8 cellular contexts compared by ENCODE assay signal in genomic region chr16:379961-380836, GRCh38.
DNase-seq lines count a peak whose midpoint lies in the region; ATAC-seq lines count a peak whose summit lies in the region.

No MANE protein-coding gene starts in this region.

- H3K4me1 Mint-ChIP-seq in T-helper 2 cell treated with Interferon-gamma antibody and Interleukin-4, amounts not matched to agents 5 μg/mL and 100 μg/mL, for 36 hours (ENCODE audit: low read depth), result peaks cover 14% of the 10 kb centered on the region
- peaks cover 28% of the 10 kb centered on the region for H3K4me1 Mint-ChIP-seq in activated naive CD8-positive, alpha-beta T cell (ENCODE audit: low read depth)

- H3K4me3 Mint-ChIP-seq in T-helper 2 cell treated with Interferon-gamma antibody and Interleukin-4, amounts not matched to agents 5 μg/mL and 100 μg/mL, for 36 hours, result peak overlapping the region; percentile 63
- H3K4me3 Mint-ChIP-seq in activated naive CD8-positive, alpha-beta T cell, result peak overlapping the region; percentile 84

- no peak for DNase-seq in T-helper 2 cell treated with Interferon-gamma antibody and Interleukin-4, amounts not matched to agents 5 μg/mL and 100 μg/mL, for 36 hours (ENCODE audit: low spot score)
- no peak for DNase-seq in T-helper 2 cell

- peaks cover 10% of the 10 kb centered on the region for H3K27me3 Mint-ChIP-seq in T-helper 2 cell treated with Interferon-gamma antibody and Interleukin-4, amounts not matched to agents 5 μg/mL and 100 μg/mL, for 36 hours (ENCODE audit: low read depth)
- H3K27me3 Mint-ChIP-seq in activated naive CD8-positive, alpha-beta T cell, result no peaks in the 10 kb centered on the region

- no peaks in the 10 kb centered on the region for H3K9me3 ChIP-seq in iPS-18a (ENCODE audit: control insufficient read depth, low read depth, low read length)
- H3K9me3 ChIP-seq in stomach smooth muscle (ENCODE audit: control insufficient read depth in 2 of 2, low read length in 2 of 2), result no peaks in the 10 kb centered on the region

- H3K36me3 ChIP-seq in iPS-18a (ENCODE audit: control insufficient read depth, low read depth, low read length) (peaks cover 15% of the 10 kb centered on the region), stomach smooth muscle (ENCODE audit: control insufficient read depth in 2 of 2, insufficient read depth in 2 of 2, low read length in 2 of 2) (peaks cover under 1 to 5% of the 10 kb centered on the region in 2 donors)

- peak overlapping the region; percentile 54 for H3K9ac ChIP-seq in iPS-18a (ENCODE audit: low read length)
- H3K9ac ChIP-seq in stomach smooth muscle (ENCODE audit: low read length in 2 of 2), result peak overlapping the region in 1 of 2 donors; percentile 66

- H3K4me3 ChIP-seq in iPS-18a (ENCODE audit: low read length) (peak overlapping the region; percentile 80), stomach smooth muscle (ENCODE audit: low read length in 2 of 2) (peak overlapping the region; percentile 49 to 76)

- H3K27me3 ChIP-seq in iPS-18a (ENCODE audit: control insufficient read depth, insufficient read depth, low read length), result no peaks in the 10 kb centered on the region
- H3K27me3 ChIP-seq in stomach smooth muscle (ENCODE audit: control insufficient read depth in 1 of 2, insufficient read depth in 2 of 2, low read length in 2 of 2), result no peaks in the 10 kb centered on the region

- H3K9me3 Mint-ChIP-seq in T-helper 2 cell treated with Interferon-gamma antibody and Interleukin-4, amounts not matched to agents 5 μg/mL and 100 μg/mL, for 36 hours, result no peaks in the 10 kb centered on the region
- H3K9me3 Mint-ChIP-seq in activated naive CD8-positive, alpha-beta T cell (ENCODE audit: low read depth), result no peaks in the 10 kb centered on the region

- H3K36me3 Mint-ChIP-seq in T-helper 2 cell treated with Interferon-gamma antibody and Interleukin-4, amounts not matched to agents 5 μg/mL and 100 μg/mL, for 36 hours (ENCODE audit: low read depth), result no peaks in the 10 kb centered on the region
- no peaks in the 10 kb centered on the region for H3K36me3 Mint-ChIP-seq in activated naive CD8-positive, alpha-beta T cell

- ATAC-seq in HG03095 (IDR thresholded peaks at IDR 0.05; ENCODE audit: unreplicated experiment) (no peak), HG02798 (IDR thresholded peaks at IDR 0.05; ENCODE audit: poor library complexity, unreplicated experiment) (no peak), GM21825 (IDR thresholded peaks at IDR 0.05; ENCODE audit: unreplicated experiment) (no peak)

- H3K4me1 ChIP-seq in iPS-18a (ENCODE audit: control insufficient read depth, low read depth, low read length) (peaks cover 14% of the 10 kb centered on the region), stomach smooth muscle (ENCODE audit: control insufficient read depth, insufficient read depth, low read length) (peaks cover 28% of the 10 kb centered on the region)

- H3K27ac Mint-ChIP-seq in T-helper 2 cell treated with Interferon-gamma antibody and Interleukin-4, amounts not matched to agents 5 μg/mL and 100 μg/mL, for 36 hours, result peak overlapping the region; percentile 26
- peak overlapping the region; percentile 85 for H3K27ac Mint-ChIP-seq in activated naive CD8-positive, alpha-beta T cell

- H3K27ac ChIP-seq in iPS-18a (ENCODE audit: low read length) (no peak overlapping the region), stomach smooth muscle (ENCODE audit: low read length) (no peak overlapping the region)
